7 cellular contexts compared by ENCODE assay signal in the genomic region with DNA sequence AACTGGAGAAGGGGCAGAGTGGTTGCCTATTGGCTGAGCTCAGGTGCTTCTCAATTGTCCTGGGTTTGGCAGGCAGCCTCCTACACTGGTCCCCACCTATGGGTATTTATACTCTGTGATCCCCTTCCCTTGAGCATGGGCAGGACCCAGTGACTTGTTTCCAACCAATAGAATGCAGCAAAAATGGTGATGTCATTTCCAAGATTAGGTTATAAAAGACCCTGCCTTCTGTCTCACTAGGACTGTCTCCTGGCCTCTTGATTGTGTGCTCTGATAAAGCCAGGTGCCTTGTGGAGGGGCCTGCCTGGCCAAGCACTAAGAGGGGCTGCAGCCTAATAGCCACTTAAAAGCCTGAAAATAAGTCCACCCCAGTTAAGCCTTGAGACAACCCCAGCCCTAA.
"Had no signal": no experiment of that assay in that cellular context is flagged by ENCODE, and none has a peak within 500 bp of the region (broad histone marks: within the 10 kb centered on the region; RNA-seq: fewer than 3 reads in every experiment).

No MANE protein-coding gene starts in this region.

- ATAC-seq: K562 had no signal

- H3K9ac ChIP-seq: KMS-11 had no signal

- H3K4me2 ChIP-seq: KMS-11 had no signal

- H3K27ac ChIP-seq: HL-60, KMS-11 had no signal

- DNase-seq: IMR-90, KBM-7, KG1 had no signal

- FAIRE-seq: HTR-8/SVneo, K562 had no signal

- H3K4me3 ChIP-seq: K562 had no signal
